In genomic region chr10:25226775-25227682, GRCh38 we compare ENCODE assay signal across 8 cellular contexts. TPM values are rescaled to one million over a fixed set of nuclear protein-coding genes. Genes with fewer than 3 reads are reported as not detected.
DNase-seq lines count a peak whose midpoint lies in the region; ATAC-seq and TF ChIP-seq lines count a peak whose summit lies in the region.

No MANE protein-coding gene starts in this region.

- H3K4me1 Mint-ChIP-seq in immature natural killer cell: no peaks in the 10 kb centered on the region

- H3K27ac ChIP-seq in body of pancreas: no peak overlapping the region

- peaks cover 0 to 1% (median 0%) of the 10 kb centered on the region in 3 donors for H3K27me3 Mint-ChIP-seq in immature natural killer cell (ENCODE audit: low read depth in 3 of 3)

- H3K36me3 ChIP-seq in body of pancreas (replicated peaks in 1 of 2; ENCODE audit: insufficient read depth in 1 of 2, low read depth in 2 of 2) (no peaks in the 10 kb centered on the region), kidney epithelial cell (ENCODE audit: control insufficient read depth, insufficient read depth, low read length) (no peaks in the 10 kb centered on the region)

- no peaks in the 10 kb centered on the region for H3K4me1 ChIP-seq in body of pancreas

- TF ChIP-seq CTCF in body of pancreas (IDR thresholded peaks at IDR 0.05): peak; percentile 38 to 80 (median 64)
- peak; percentile 76 for TF ChIP-seq CTCF in kidney epithelial cell (IDR thresholded peaks at IDR 0.05; ENCODE audit: insufficient read depth, low read length, poor library complexity, severe bottlenecking)

- 24 to 29% methylated on average over 7 of the region's 7 CpGs for WGBS in body of pancreas, 2 donors

- no peaks in the 10 kb centered on the region for H3K27me3 ChIP-seq in body of pancreas
- peaks cover under 1% of the 10 kb centered on the region for H3K27me3 ChIP-seq in kidney epithelial cell (ENCODE audit: control insufficient read depth, insufficient read depth, low read length)

- H3K27ac Mint-ChIP-seq in immature natural killer cell: no peak overlapping the region

- peak; percentile 63 for ATAC-seq in GM19035 (IDR thresholded peaks at IDR 0.05; ENCODE audit: unreplicated experiment)
- peak; percentile 40 for ATAC-seq in body of pancreas
- ATAC-seq in GM19452 (IDR thresholded peaks at IDR 0.05; ENCODE audit: unreplicated experiment): no peak

- no peaks in the 10 kb centered on the region for H3K9me3 ChIP-seq in body of pancreas

- peak; percentile 39 for DNase-seq in Caki2 (ENCODE audit: low read depth)
- peak; percentile 1 for DNase-seq in NCI-H345 treated with DMSO at 0.1 percent for 48 hours (lab: John Stamatoyannopoulos, UW; ENCODE audit: unreplicated experiment)
- peak; percentile 28 to 55 (median 40) for DNase-seq in body of pancreas
- DNase-seq in kidney epithelial cell (ENCODE audit: low read depth): peak; percentile 1
- DNase-seq in ureter (ENCODE audit: low spot score): peak; percentile 45
- DNase-seq in immature natural killer cell: no peak

- no peak overlapping the region for H3K4me3 Mint-ChIP-seq in immature natural killer cell

- intact Hi-C loops in body of pancreas (cut with DNase I): no loop called here

- TF ChIP-seq POLR2A in body of pancreas (IDR thresholded peaks at IDR 0.05): no peak

- peaks cover 0 to 3% (median 0%) of the 10 kb centered on the region in 6 donors for H3K9me3 Mint-ChIP-seq in immature natural killer cell

- in situ Hi-C loops in Caki2 (cut with HindIII; ENCODE audit: low pct_unique_long_range_greater_than_20kb, low sequenced_read_pairs): no loop called here

- H3K4me3 ChIP-seq in body of pancreas: no peak overlapping the region
- no peak overlapping the region for H3K4me3 ChIP-seq in kidney epithelial cell (ENCODE audit: low read depth, low read length)

- no peaks in the 10 kb centered on the region for H3K36me3 Mint-ChIP-seq in immature natural killer cell

RNA-seq across cellular contexts. Expression of gene GPR158, which starts 52.2 kb away (rescaled TPM):
- not detected in 2 replicates for total RNA-seq in Caki2 (2014; rRNA removed; shearing (Covaris generic); ENCODE audit: low replicate concordance)
- total RNA-seq in body of pancreas (under 1 TPM in 1 of 2 donors, not detected in 1; 0.52 TPM), kidney epithelial cell (not detected in 2 replicates), ureter (0.21 TPM)
- not detected for polyA plus RNA-seq in immature natural killer cell

Comparison
In these comparisons a context has a peak if more than half of its experiments do, and no peak if none do; other contexts are left out.
1. DNase-seq: peak in Caki2 (single experiment), NCI-H345 treated with DMSO at 0.1 percent for 48 hours (single experiment), body of pancreas (4 of 4), kidney epithelial cell (single experiment) and ureter (single experiment); none in immature natural killer cell (0 of 3).